ENCODE assay signal across 14 cellular contexts in genomic region chr5:145110826-145111225, GRCh38.
DNase-seq lines count a peak whose midpoint lies in the region; ATAC-seq and TF ChIP-seq lines count a peak whose summit lies in the region.
"Had no signal": no experiment of that assay in that cellular context is flagged by ENCODE, and none has a peak within 500 bp of the region (broad histone marks: within the 10 kb centered on the region; RNA-seq: fewer than 3 reads in every experiment).

No MANE protein-coding gene starts in this region.

- H3K79me1 ChIP-seq in mesenchymal stem cell (replicated peaks; ENCODE audit: low read length, poor library complexity, severe bottlenecking), result no peaks in the 10 kb centered on the region

- H2BK5ac ChIP-seq in mesenchymal stem cell (ENCODE audit: low read depth, low read length, poor library complexity, severe bottlenecking), result no peak overlapping the region

- no peak for TF ChIP-seq CTCF in AG04449 (IDR thresholded peaks at IDR 0.05; ENCODE audit: insufficient read depth, low read length, missing control alignments)

- no peaks in the 10 kb centered on the region for H3K9me3 ChIP-seq in mesenchymal stem cell (ENCODE audit: control insufficient read depth, low read length)
- H3K9me3 ChIP-seq: BLaER1 treated with 17β-estradiol and CSF1 and Interleukin-3, amounts not matched to agents 10 nM and 100 nM had no signal

- peaks cover 0 to 6% of the 10 kb centered on the region in 2 donors for H3K9me3 Mint-ChIP-seq in stimulated activated naive B cell treated with anti-CD40 and anti-IgM and Interleukin-4, amounts not matched to agents 10 μg/mL and 1 μg/mL and 100 μg/mL, for 72 hours

- H3K9ac ChIP-seq in mesenchymal stem cell (ENCODE audit: low read length), result no peak overlapping the region
- H3K9ac ChIP-seq: BLaER1 treated with 17β-estradiol and CSF1 and Interleukin-3, amounts not matched to agents 10 nM and 100 nM had no signal

- no peak overlapping the region for H2BK120ac ChIP-seq in mesenchymal stem cell (ENCODE audit: low read depth, low read length)

- H3K4me1 ChIP-seq in mesenchymal stem cell (ENCODE audit: control insufficient read depth, insufficient read depth, low read depth, low read length), result no peaks in the 10 kb centered on the region
- H3K4me1 ChIP-seq: BLaER1 treated with 17β-estradiol and CSF1 and Interleukin-3, amounts not matched to agents 10 nM and 100 nM had no signal

- DNase-seq in AG04449 (ENCODE audit: low read depth, low spot score), result peak; percentile 1
- peak; percentile 5 for DNase-seq in LHCN-M2 (ENCODE audit: low read depth)
- DNase-seq in dedifferentiated amniotic fluid mesenchymal stem cell (ENCODE audit: extremely low spot score), result peak; percentile 78
- peak; percentile 1 for DNase-seq in mesenchymal stem cell
- no peak for DNase-seq in AG08396 (ENCODE audit: low spot score)
- no peak for DNase-seq in D341Med (ENCODE audit: low spot score)
- no peak for DNase-seq in stimulated activated naive B cell treated with anti-CD40 and anti-IgM and Interleukin-4, amounts not matched to agents 10 μg/mL and 1 μg/mL and 100 μg/mL, for 72 hours
- DNase-seq: CD4-positive, CD25-positive, alpha-beta regulatory T cell; DMS 273 treated with DMSO at 0.1 percent for 48 hours; HCEC 1CT had no signal

- H3K4me1 Mint-ChIP-seq in stimulated activated naive B cell treated with anti-CD40 and anti-IgM and Interleukin-4, amounts not matched to agents 10 μg/mL and 1 μg/mL and 100 μg/mL, for 72 hours, result no peaks in the 10 kb centered on the region
- H3K4me1 Mint-ChIP-seq: CD4-positive, CD25-positive, alpha-beta regulatory T cell had no signal

- no peak overlapping the region for H2AK5ac ChIP-seq in mesenchymal stem cell (ENCODE audit: low read length, severe bottlenecking)

- H3K4me3 ChIP-seq in AG04449 (ENCODE audit: low read depth, low read length) (no peak overlapping the region), mesenchymal stem cell (ENCODE audit: insufficient read depth in 1 of 2, low read depth in 1 of 2, low read length in 2 of 2) (no peak overlapping the region)
- H3K4me3 ChIP-seq: BLaER1 treated with 17β-estradiol and CSF1 and Interleukin-3, amounts not matched to agents 10 nM and 100 nM had no signal

- no peak overlapping the region for H3K4me3 Mint-ChIP-seq in stimulated activated naive B cell treated with anti-CD40 and anti-IgM and Interleukin-4, amounts not matched to agents 10 μg/mL and 1 μg/mL and 100 μg/mL, for 72 hours
- H3K4me3 Mint-ChIP-seq: CD4-positive, CD25-positive, alpha-beta regulatory T cell had no signal

- H3K36me3 ChIP-seq in mesenchymal stem cell (ENCODE audit: control insufficient read depth in 1 of 2, insufficient read depth in 2 of 2, low read depth in 1 of 2, low read length in 2 of 2), result no peaks in the 10 kb centered on the region
- H3K36me3 ChIP-seq: BLaER1 treated with 17β-estradiol and CSF1 and Interleukin-3, amounts not matched to agents 10 nM and 100 nM had no signal

- CTCF ChIA-PET in AG04449 (lab: Yijun Ruan, JAX), result no interaction called here

- no peak overlapping the region for H3K27ac Mint-ChIP-seq in stimulated activated naive B cell treated with anti-CD40 and anti-IgM and Interleukin-4, amounts not matched to agents 10 μg/mL and 1 μg/mL and 100 μg/mL, for 72 hours
- H3K27ac Mint-ChIP-seq: CD4-positive, CD25-positive, alpha-beta regulatory T cell had no signal

- no peak overlapping the region for H3K18ac ChIP-seq in mesenchymal stem cell (ENCODE audit: low read depth in 1 of 2, low read length in 2 of 2)

- no peak overlapping the region for H3K27ac ChIP-seq in mesenchymal stem cell (ENCODE audit: low read length, poor library complexity, severe bottlenecking)
- H3K27ac ChIP-seq: 22Rv1; BLaER1 treated with 17β-estradiol and CSF1 and Interleukin-3, amounts not matched to agents 10 nM and 100 nM; HL-60 had no signal

- POLR2A ChIA-PET in AG04449 (lab: Yijun Ruan, JAX), result no interaction called here

- no peak overlapping the region for H2BK12ac ChIP-seq in mesenchymal stem cell (ENCODE audit: low read length in 2 of 2)

- ATAC-seq in HG03565 (IDR thresholded peaks at IDR 0.05; ENCODE audit: unreplicated experiment), result no peak
- ATAC-seq in stimulated activated naive B cell treated with anti-CD40 and anti-IgM and Interleukin-4, amounts not matched to agents 10 μg/mL and 1 μg/mL and 100 μg/mL, for 72 hours (replicated peaks), result no peak

- peaks cover 0 to 4% of the 10 kb centered on the region in 2 donors for H3K27me3 Mint-ChIP-seq in stimulated activated naive B cell treated with anti-CD40 and anti-IgM and Interleukin-4, amounts not matched to agents 10 μg/mL and 1 μg/mL and 100 μg/mL, for 72 hours
- H3K27me3 Mint-ChIP-seq: CD4-positive, CD25-positive, alpha-beta regulatory T cell had no signal

- no peak overlapping the region for H3K4me2 ChIP-seq in mesenchymal stem cell (ENCODE audit: low read length, poor library complexity, severe bottlenecking)
- H3K4me2 ChIP-seq: BLaER1 treated with 17β-estradiol and CSF1 and Interleukin-3, amounts not matched to agents 10 nM and 100 nM had no signal

- H3K14ac ChIP-seq in mesenchymal stem cell (ENCODE audit: low read length in 2 of 2), result no peak overlapping the region

- H3K36me3 Mint-ChIP-seq in stimulated activated naive B cell treated with anti-CD40 and anti-IgM and Interleukin-4, amounts not matched to agents 10 μg/mL and 1 μg/mL and 100 μg/mL, for 72 hours, result no peaks in the 10 kb centered on the region
- H3K36me3 Mint-ChIP-seq: CD4-positive, CD25-positive, alpha-beta regulatory T cell had no signal

- no peak overlapping the region for H2AFZ ChIP-seq in mesenchymal stem cell (ENCODE audit: low read depth, low read length)

- H3K27me3 ChIP-seq in mesenchymal stem cell (ENCODE audit: control insufficient read depth in 1 of 2, insufficient read depth in 1 of 2, low read length in 2 of 2), result no peaks in the 10 kb centered on the region
- H3K27me3 ChIP-seq: BLaER1 treated with 17β-estradiol and CSF1 and Interleukin-3, amounts not matched to agents 10 nM and 100 nM had no signal

- H4K8ac ChIP-seq in mesenchymal stem cell (ENCODE audit: low read length), result no peak overlapping the region

- no peak overlapping the region for H3K23ac ChIP-seq in mesenchymal stem cell (ENCODE audit: low read length in 2 of 2)

- no peak overlapping the region for H3K4ac ChIP-seq in mesenchymal stem cell (ENCODE audit: low read depth in 1 of 2, low read length in 2 of 2)

- no peak overlapping the region for H2BK15ac ChIP-seq in mesenchymal stem cell (ENCODE audit: low read depth, poor library complexity, severe bottlenecking)

- H4K91ac ChIP-seq in mesenchymal stem cell (ENCODE audit: low read length), result no peak overlapping the region

Comparison
In these comparisons a context has a peak if more than half of its experiments do, and no peak if none do; other contexts are left out.
1. DNase-seq: peak in AG04449 (single experiment), LHCN-M2 (single experiment), dedifferentiated amniotic fluid mesenchymal stem cell (single experiment) and mesenchymal stem cell (single experiment); none in AG08396 (single experiment), D341Med (single experiment) and stimulated activated naive B cell treated with anti-CD40 and anti-IgM and Interleukin-4, amounts not matched to agents 10 μg/mL and 1 μg/mL and 100 μg/mL, for 72 hours (single experiment).